8 cellular contexts compared by ENCODE assay signal in the genomic region with DNA sequence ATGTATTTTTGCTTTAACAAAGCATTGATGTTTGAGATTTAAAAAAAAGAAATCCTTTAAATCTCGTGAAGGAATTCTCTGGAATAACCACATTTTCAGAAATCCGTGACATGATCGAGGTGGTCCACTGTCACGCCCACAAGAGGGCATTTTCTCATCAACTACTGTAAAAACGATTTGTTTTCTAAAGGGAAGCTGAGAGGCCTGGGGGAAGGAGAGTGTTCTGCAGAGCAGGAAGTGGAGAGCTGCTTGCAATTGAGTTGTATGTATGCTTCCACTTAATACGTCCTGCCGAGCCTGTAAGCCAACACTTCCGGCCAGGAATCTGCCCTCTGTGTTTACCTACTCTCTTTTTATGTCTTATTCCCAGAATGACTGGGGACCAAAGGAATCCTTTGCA. TPM values are rescaled to one million over a fixed set of nuclear protein-coding genes. Genes with fewer than 3 reads are reported as not detected.
DNase-seq lines count a peak whose midpoint lies in the region; ATAC-seq and TF ChIP-seq lines count a peak whose summit lies in the region.

No MANE protein-coding gene starts in this region.

- no peaks in the 10 kb centered on the region for H3K9me3 ChIP-seq in testis

- peak; percentile 82 for DNase-seq in AG10803 (ENCODE audit: low read depth)
- peak; percentile 80 for DNase-seq in NCI-H2227 (lab: John Stamatoyannopoulos, UW; ENCODE audit: unreplicated experiment)
- peak; percentile 69 for DNase-seq in astrocyte of the hippocampus (ENCODE audit: low read depth, low spot score)
- peak; percentile 73 for DNase-seq in iPS-NIHi7 (ENCODE audit: extremely low spot score)
- DNase-seq in testis: peak; percentile 51

- no peaks in the 10 kb centered on the region for H3K27me3 ChIP-seq in testis

- WGBS in testis, 2 donors: 31 to 33% methylated on average over 8 of the region's 8 CpGs

- H3K4me3 ChIP-seq in AG10803 (ENCODE audit: low read length) (no peak overlapping the region), testis (no peak overlapping the region)

- H3K4me1 ChIP-seq in testis: no peaks in the 10 kb centered on the region

- H3K27ac ChIP-seq in testis: no peak overlapping the region

- TF ChIP-seq CTCF in AG10803 (conservative IDR thresholded peaks at IDR 0.05; ENCODE audit: low read length) (peak; percentile 53), testis (IDR thresholded peaks at IDR 0.05) (peak; percentile 8 to 50 (median 18))

- ATAC-seq in GM18858 (IDR thresholded peaks at IDR 0.05; ENCODE audit: unreplicated experiment) (peak; percentile 50), HG03097 (IDR thresholded peaks at IDR 0.05; ENCODE audit: low FRiP score, unreplicated experiment) (peak; percentile 55), HG03280 (IDR thresholded peaks at IDR 0.05; ENCODE audit: unreplicated experiment) (no peak)

- TF ChIP-seq POLR2A in testis (IDR thresholded peaks at IDR 0.05): no peak

- H3K36me3 ChIP-seq in testis (ENCODE audit: low read depth, missing control alignments): no peaks in the 10 kb centered on the region

- intact Hi-C loops in testis (cut with DNase I; ENCODE audit: low total_unique reads): no loop called here

RNA-seq across cellular contexts. Expression of a gene that starts 19.4 kb away (rescaled TPM):
- 10 to 100 TPM in 1 of 2 donors, 1 to 10 TPM in 1; 7.9 to 10.9 TPM for total RNA-seq in testis
- 3.3 TPM for polyA plus RNA-seq in testis (ENCODE audit: insufficient read depth, low read depth, low replicate concordance)
